In genomic region chr1:16081636-16082035, GRCh38 we compare ENCODE assay signal across 16 cellular contexts. TPM values are rescaled to one million over a fixed set of nuclear protein-coding genes. Genes with fewer than 3 reads are reported as not detected.
"Had no signal": no experiment of that assay in that cellular context is flagged by ENCODE, and none has a peak within 500 bp of the region (broad histone marks: within the 10 kb centered on the region; RNA-seq: fewer than 3 reads in every experiment).

No MANE protein-coding gene starts in this region.

- H3K9me3 Mint-ChIP-seq: activated CD4-positive, alpha-beta memory T cell treated with anti-CD3 and anti-CD28 coated beads, Interleukin-2, amount 10 ng/mL, durations not matched to agents 7 days and 5 days; activated CD4-positive, alpha-beta T cell treated with anti-CD3 and anti-CD28 coated beads, Interleukin-2, amount 10 ng/mL, durations not matched to agents 24 days and 14 days; activated naive CD8-positive, alpha-beta T cell treated with anti-CD3 and anti-CD28 coated beads, Interleukin-2, amount 50 U/mL, for 24 hours; dendritic cell treated with granulocyte-macrophage colony-stimulating factor and Interleukin-4, amounts not matched to agents 40 ng/mL and 50 ng/mL, for 4 days; natural killer cell; stimulated activated naive CD8-positive, alpha-beta T cell treated with anti-CD3 and anti-CD28 coated beads, Interleukin-15, Interleukin-2, amounts not matched to agents 100 ng/mL and 50 ng/mL, for 24 hours had no signal

- H3K4me3 Mint-ChIP-seq: activated CD4-positive, alpha-beta memory T cell treated with anti-CD3 and anti-CD28 coated beads, Interleukin-2, amount 10 ng/mL, durations not matched to agents 7 days and 5 days; activated CD4-positive, alpha-beta T cell treated with anti-CD3 and anti-CD28 coated beads, Interleukin-2, amount 10 ng/mL, durations not matched to agents 24 days and 14 days; activated naive CD8-positive, alpha-beta T cell treated with anti-CD3 and anti-CD28 coated beads, Interleukin-2, amount 50 U/mL, for 24 hours; dendritic cell treated with granulocyte-macrophage colony-stimulating factor and Interleukin-4, amounts not matched to agents 40 ng/mL and 50 ng/mL, for 4 days; natural killer cell; stimulated activated naive CD8-positive, alpha-beta T cell treated with anti-CD3 and anti-CD28 coated beads, Interleukin-15, Interleukin-2, amounts not matched to agents 100 ng/mL and 50 ng/mL, for 24 hours; T-helper 17 cell had no signal

- H3K27me3 Mint-ChIP-seq: activated CD4-positive, alpha-beta memory T cell treated with anti-CD3 and anti-CD28 coated beads, Interleukin-2, amount 10 ng/mL, durations not matched to agents 7 days and 5 days; activated CD4-positive, alpha-beta T cell treated with anti-CD3 and anti-CD28 coated beads, Interleukin-2, amount 10 ng/mL, durations not matched to agents 24 days and 14 days; stimulated activated naive CD8-positive, alpha-beta T cell treated with anti-CD3 and anti-CD28 coated beads, Interleukin-15, Interleukin-2, amounts not matched to agents 100 ng/mL and 50 ng/mL, for 24 hours had no signal

- H3K4me1 ChIP-seq: pancreas had no signal

- H3K4me3 ChIP-seq: cardiac muscle cell, hepatocyte, pancreas, psoas muscle, skin epidermis, tibial artery had no signal

- H3K27ac Mint-ChIP-seq: activated CD4-positive, alpha-beta memory T cell treated with anti-CD3 and anti-CD28 coated beads, Interleukin-2, amount 10 ng/mL, durations not matched to agents 7 days and 5 days; activated CD4-positive, alpha-beta T cell treated with anti-CD3 and anti-CD28 coated beads, Interleukin-2, amount 10 ng/mL, durations not matched to agents 24 days and 14 days; activated naive CD8-positive, alpha-beta T cell treated with anti-CD3 and anti-CD28 coated beads, Interleukin-2, amount 50 U/mL, for 24 hours; dendritic cell treated with granulocyte-macrophage colony-stimulating factor and Interleukin-4, amounts not matched to agents 40 ng/mL and 50 ng/mL, for 4 days; natural killer cell; stimulated activated naive CD8-positive, alpha-beta T cell treated with anti-CD3 and anti-CD28 coated beads, Interleukin-15, Interleukin-2, amounts not matched to agents 100 ng/mL and 50 ng/mL, for 24 hours; T-helper 17 cell had no signal

- H3K9me3 ChIP-seq: neutrophil, pancreas, psoas muscle, tibial artery had no signal

- H3K36me3 Mint-ChIP-seq: natural killer cell had no signal

- H3K4me2 ChIP-seq: hepatocyte had no signal

- H3K79me2 ChIP-seq: hepatocyte had no signal

- H3K36me3 ChIP-seq: cardiac muscle cell, neutrophil, pancreas, tibial artery had no signal

- H3K27me3 ChIP-seq: cardiac muscle cell, hepatocyte, neutrophil, pancreas, tibial artery had no signal

- DNase-seq: activated gamma-delta T cell, tibial artery had no signal

- H2AFZ ChIP-seq: hepatocyte had no signal

- H3K27ac ChIP-seq: cardiac muscle cell, hepatocyte, neutrophil, pancreas, psoas muscle, skin epidermis, tibial artery had no signal

RNA-seq across cellular contexts. Expression of gene FAM131C, which starts 8.2 kb away (rescaled TPM):
- total RNA-seq: natural killer cell, psoas muscle, T-helper 17 cell, urinary bladder had no signal

RNA-seq across cellular contexts. Expression of gene CLCNKB, which starts 38.1 kb away (rescaled TPM):
- total RNA-seq: activated CD4-positive, alpha-beta memory T cell treated with anti-CD3 and anti-CD28 coated beads, Interleukin-2, amount 10 ng/mL, durations not matched to agents 7 days and 5 days; activated CD4-positive, alpha-beta T cell treated with anti-CD3 and anti-CD28 coated beads, Interleukin-2, amount 10 ng/mL, durations not matched to agents 24 days and 14 days; natural killer cell; T-helper 17 cell had no signal

RNA-seq across cellular contexts. Expression of gene CLCNKA, which starts 59.8 kb away (rescaled TPM):
- total RNA-seq: activated CD4-positive, alpha-beta T cell treated with anti-CD3 and anti-CD28 coated beads, Interleukin-2, amount 10 ng/mL, durations not matched to agents 24 days and 14 days; T-helper 17 cell; urinary bladder had no signal
